ENCODE assay signal across 20 cellular contexts in the genomic region with DNA sequence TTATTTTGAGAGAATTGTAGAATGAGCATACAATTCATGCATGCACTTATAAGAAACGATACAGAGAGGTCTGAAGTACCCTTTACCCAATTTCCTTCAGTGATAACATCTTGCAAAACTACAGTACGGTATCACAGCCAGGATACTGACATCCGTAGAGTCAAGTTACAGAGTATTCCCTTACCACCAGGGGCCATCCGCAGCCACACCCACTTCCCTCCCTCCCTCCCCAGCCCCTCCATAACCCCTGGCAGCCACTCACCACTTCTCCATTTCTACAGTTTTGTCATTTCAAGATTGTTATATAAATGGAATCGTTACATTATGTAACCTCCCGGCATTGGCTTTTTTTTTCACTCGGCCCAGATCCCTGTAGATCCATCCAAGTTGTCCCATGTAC.
DNase-seq lines count a peak whose midpoint lies in the region; ATAC-seq and TF ChIP-seq lines count a peak whose summit lies in the region.
"Had no signal": no experiment of that assay in that cellular context is flagged by ENCODE, and none has a peak within 500 bp of the region (broad histone marks: within the 10 kb centered on the region; RNA-seq: fewer than 3 reads in every experiment).

No MANE protein-coding gene starts in this region.

- no peak for TF ChIP-seq POLR2A in stomach (IDR thresholded peaks at IDR 0.05)

- TF ChIP-seq EP300 in stomach (IDR thresholded peaks at IDR 0.05): no peak

- H3K27me3 Mint-ChIP-seq in activated CD4-positive, alpha-beta memory T cell treated with anti-CD3 and anti-CD28 coated beads for 36 hours: peaks cover 7% of the 10 kb centered on the region
- H3K27me3 Mint-ChIP-seq in activated CD4-positive, alpha-beta memory T cell treated with anti-CD3 and anti-CD28 coated beads, Interleukin-2, amount 10 ng/mL, durations not matched to agents 7 days and 5 days: peaks cover 24% of the 10 kb centered on the region

- H3K27ac ChIP-seq in left ventricle myocardium inferior (replicated peaks) (no peak overlapping the region), stomach (no peak overlapping the region)
- H3K27ac ChIP-seq: 22Rv1, coronary artery, epithelial cell of prostate, tibial artery had no signal

- ATAC-seq in left colon (no peak), GM21786 (IDR thresholded peaks at IDR 0.05; ENCODE audit: unreplicated experiment) (no peak)
- ATAC-seq: activated naive CD4-positive, alpha-beta T cell treated with anti-CD3 and anti-CD28 coated beads, Interleukin-2, amount 50 U/mL, for 72 hours had no signal

- H3K36me3 Mint-ChIP-seq in activated CD4-positive, alpha-beta memory T cell treated with anti-CD3 and anti-CD28 coated beads for 36 hours: no peaks in the 10 kb centered on the region
- no peaks in the 10 kb centered on the region for H3K36me3 Mint-ChIP-seq in activated CD4-positive, alpha-beta memory T cell treated with anti-CD3 and anti-CD28 coated beads, Interleukin-2, amount 10 ng/mL, durations not matched to agents 7 days and 5 days (ENCODE audit: low read depth)
- H3K36me3 Mint-ChIP-seq: activated naive CD4-positive, alpha-beta T cell treated with anti-CD3 and anti-CD28 coated beads, Interleukin-2, amount 50 U/mL, for 72 hours; stimulated activated effector memory CD8-positive, alpha-beta T cell treated with anti-CD3 and anti-CD28 coated beads, Interleukin-12 subunit alpha, Interleukin-12 subunit beta, amount 100 ng/mL, for 72 hours had no signal

- CTCF ChIA-PET in activated CD4-positive, alpha-beta memory T cell treated with anti-CD3 and anti-CD28 coated beads for 36 hours (lab: Charles Lee): no interaction called here
- CTCF ChIA-PET in activated CD4-positive, alpha-beta memory T cell treated with anti-CD3 and anti-CD28 coated beads, Interleukin-2, amount 10 ng/mL, durations not matched to agents 7 days and 5 days (lab: Charles Lee): no interaction called here

- no peaks in the 10 kb centered on the region for H3K9me3 ChIP-seq in left ventricle myocardium inferior (replicated peaks)
- no peaks in the 10 kb centered on the region for H3K9me3 ChIP-seq in stomach
- H3K9me3 ChIP-seq: tibial artery had no signal

- DNase-seq in activated CD4-positive, alpha-beta memory T cell treated with anti-CD3 and anti-CD28 coated beads for 36 hours: peak; percentile 3
- no peak for DNase-seq in activated CD4-positive, alpha-beta memory T cell treated with anti-CD3 and anti-CD28 coated beads, Interleukin-2, amount 10 ng/mL, durations not matched to agents 7 days and 5 days
- DNase-seq in SIG-M5 treated with dmso at 0.1 percent for 504 hours (lab: John Stamatoyannopoulos, UW; ENCODE audit: unreplicated experiment) (peak; percentile 95), left ventricle myocardium inferior (peak; percentile 15), stomach (peak; percentile 5), left colon (no peak), occipital lobe (lab: John Stamatoyannopoulos, UW) (no peak)
- DNase-seq: activated CD4-positive, alpha-beta T cell treated with anti-CD3 and anti-CD28 coated beads, Interleukin-2, amount 10 ng/mL, durations not matched to agents 24 days and 14 days; activated T-cell treated with anti-CD3 and anti-CD28 coated beads, Interleukin-2, amount 50 U/mL, for 1 hour; DMS153; HCEC 1CT; NCI-H1694 treated with DMSO at 0.1 percent for 48 hours; NCI-H226 had no signal

- intact Hi-C loops in activated CD4-positive, alpha-beta memory T cell treated with anti-CD3 and anti-CD28 coated beads for 36 hours (cut with micrococcal nuclease): no loop called here
- intact Hi-C loops in left ventricle myocardium inferior (cut with micrococcal nuclease): no loop called here
- intact Hi-C loops in stomach (cut with DNase I; ENCODE audit: low total_unique reads): no loop called here
- intact Hi-C loops in left colon (cut with DNase I, micrococcal nuclease): no loop called here

- H3K4me3 Mint-ChIP-seq in activated CD4-positive, alpha-beta memory T cell treated with anti-CD3 and anti-CD28 coated beads for 36 hours: no peak overlapping the region
- no peak overlapping the region for H3K4me3 Mint-ChIP-seq in activated CD4-positive, alpha-beta memory T cell treated with anti-CD3 and anti-CD28 coated beads, Interleukin-2, amount 10 ng/mL, durations not matched to agents 7 days and 5 days
- H3K4me3 Mint-ChIP-seq: activated CD4-positive, alpha-beta T cell treated with anti-CD3 and anti-CD28 coated beads, Interleukin-2, amount 10 ng/mL, durations not matched to agents 24 days and 14 days; stimulated activated effector memory CD8-positive, alpha-beta T cell treated with anti-CD3 and anti-CD28 coated beads, Interleukin-12 subunit alpha, Interleukin-12 subunit beta, amount 100 ng/mL, for 72 hours had no signal

- H3K27me3 ChIP-seq in left ventricle myocardium inferior (ENCODE audit: low read depth) (no peaks in the 10 kb centered on the region), stomach (no peaks in the 10 kb centered on the region)
- H3K27me3 ChIP-seq: tibial artery had no signal

- H3K4me1 Mint-ChIP-seq in activated CD4-positive, alpha-beta memory T cell treated with anti-CD3 and anti-CD28 coated beads for 36 hours (ENCODE audit: low read depth): no peaks in the 10 kb centered on the region
- H3K4me1 Mint-ChIP-seq in activated CD4-positive, alpha-beta memory T cell treated with anti-CD3 and anti-CD28 coated beads, Interleukin-2, amount 10 ng/mL, durations not matched to agents 7 days and 5 days: no peaks in the 10 kb centered on the region
- H3K4me1 Mint-ChIP-seq: activated CD4-positive, alpha-beta T cell treated with anti-CD3 and anti-CD28 coated beads, Interleukin-2, amount 10 ng/mL, durations not matched to agents 24 days and 14 days; stimulated activated effector memory CD8-positive, alpha-beta T cell treated with anti-CD3 and anti-CD28 coated beads, Interleukin-12 subunit alpha, Interleukin-12 subunit beta, amount 100 ng/mL, for 72 hours had no signal

- peaks cover 38% of the 10 kb centered on the region for H3K4me1 ChIP-seq in left ventricle myocardium inferior
- peaks cover 0 to 7% (median 0%) of the 10 kb centered on the region in 4 donors for H3K4me1 ChIP-seq in stomach
- H3K4me1 ChIP-seq: tibial artery had no signal

- POLR2A ChIA-PET in activated CD4-positive, alpha-beta memory T cell treated with anti-CD3 and anti-CD28 coated beads for 36 hours (lab: Charles Lee): no interaction called here
- POLR2A ChIA-PET in activated CD4-positive, alpha-beta memory T cell treated with anti-CD3 and anti-CD28 coated beads, Interleukin-2, amount 10 ng/mL, durations not matched to agents 7 days and 5 days (lab: Charles Lee): no interaction called here

- TF ChIP-seq CTCF in left ventricle myocardium inferior (IDR thresholded peaks at IDR 0.05; ENCODE audit: borderline replicate concordance) (no peak), stomach (IDR thresholded peaks at IDR 0.05) (no peak)

- H3K36me3 ChIP-seq in left ventricle myocardium inferior: no peaks in the 10 kb centered on the region
- no peaks in the 10 kb centered on the region for H3K36me3 ChIP-seq in stomach
- H3K36me3 ChIP-seq: tibial artery had no signal

- H3K4me3 ChIP-seq in left ventricle myocardium inferior: no peak overlapping the region
- no peak overlapping the region for H3K4me3 ChIP-seq in stomach
- H3K4me3 ChIP-seq: coronary artery, tibial artery had no signal

- WGBS in stomach, 5 donors: 51 to 67% (median 65%) methylated on average over 7 of the region's 7 CpGs

- H3K9me3 Mint-ChIP-seq in activated CD4-positive, alpha-beta memory T cell treated with anti-CD3 and anti-CD28 coated beads for 36 hours: no peaks in the 10 kb centered on the region
- H3K9me3 Mint-ChIP-seq in activated CD4-positive, alpha-beta memory T cell treated with anti-CD3 and anti-CD28 coated beads, Interleukin-2, amount 10 ng/mL, durations not matched to agents 7 days and 5 days: no peaks in the 10 kb centered on the region
- H3K9me3 Mint-ChIP-seq: activated CD4-positive, alpha-beta T cell treated with anti-CD3 and anti-CD28 coated beads, Interleukin-2, amount 10 ng/mL, durations not matched to agents 24 days and 14 days; activated naive CD4-positive, alpha-beta T cell treated with anti-CD3 and anti-CD28 coated beads, Interleukin-2, amount 50 U/mL, for 72 hours; stimulated activated effector memory CD8-positive, alpha-beta T cell treated with anti-CD3 and anti-CD28 coated beads, Interleukin-12 subunit alpha, Interleukin-12 subunit beta, amount 100 ng/mL, for 72 hours had no signal

- H3K27ac Mint-ChIP-seq in activated CD4-positive, alpha-beta memory T cell treated with anti-CD3 and anti-CD28 coated beads for 36 hours: no peak overlapping the region
- H3K27ac Mint-ChIP-seq in activated CD4-positive, alpha-beta memory T cell treated with anti-CD3 and anti-CD28 coated beads, Interleukin-2, amount 10 ng/mL, durations not matched to agents 7 days and 5 days: no peak overlapping the region
- H3K27ac Mint-ChIP-seq: activated CD4-positive, alpha-beta T cell treated with anti-CD3 and anti-CD28 coated beads, Interleukin-2, amount 10 ng/mL, durations not matched to agents 24 days and 14 days; activated naive CD4-positive, alpha-beta T cell treated with anti-CD3 and anti-CD28 coated beads, Interleukin-2, amount 50 U/mL, for 72 hours; stimulated activated effector memory CD8-positive, alpha-beta T cell treated with anti-CD3 and anti-CD28 coated beads, Interleukin-12 subunit alpha, Interleukin-12 subunit beta, amount 100 ng/mL, for 72 hours had no signal

Comparison
In these comparisons a context has a peak if more than half of its experiments do, and no peak if none do; other contexts are left out.
1. DNase-seq: peak in activated CD4-positive, alpha-beta memory T cell treated with anti-CD3 and anti-CD28 coated beads for 36 hours (single experiment), SIG-M5 treated with dmso at 0.1 percent for 504 hours (single experiment), left ventricle myocardium inferior (single experiment) and stomach (single experiment); none in activated CD4-positive, alpha-beta memory T cell treated with anti-CD3 and anti-CD28 coated beads, Interleukin-2, amount 10 ng/mL, durations not matched to agents 7 days and 5 days (single experiment), left colon (0 of 2) and occipital lobe (single experiment).